In genomic region chr11:123584737-123585136, GRCh38 we compare ENCODE assay signal across 1 cellular context.
TF ChIP-seq lines count a peak whose summit lies in the region.

No MANE protein-coding gene starts in this region.

TF ChIP-seq in H1, 55 proteins besides CTCF, POLR2A, EP300 and RAD21:
- TF ChIP-seq CHD1 (IDR thresholded peaks at IDR 0.05; ENCODE audit: low read depth, low read length) (no peak), CHD2 (IDR thresholded peaks at IDR 0.05; ENCODE audit: low read length) (no peak), ZNF274 (IDR thresholded peaks at IDR 0.05; ENCODE audit: borderline replicate concordance, extremely low read depth, low read length) (no peak), TAF7 (optimal IDR thresholded peaks at IDR 0.05; ENCODE audit: borderline replicate concordance, low read depth, low read length) (no peak), RFX5 (IDR thresholded peaks at IDR 0.05; ENCODE audit: borderline replicate concordance, low read depth, low read length) (no peak), POLR2AphosphoS5 (IDR thresholded peaks at IDR 0.05; ENCODE audit: low read depth, low read length) (no peak), TAF1 (IDR thresholded peaks at IDR 0.05; ENCODE audit: low read depth, low read length) (no peak), SP2 (IDR thresholded peaks at IDR 0.05; ENCODE audit: low read length) (no peak), NANOG (IDR thresholded peaks at IDR 0.05; ENCODE audit: insufficient read depth, low read depth, low read length, poor library complexity, severe bottlenecking) (no peak), JUND (IDR thresholded peaks at IDR 0.05; ENCODE audit: low read length) (no peak), GTF2F1 (IDR thresholded peaks at IDR 0.05; ENCODE audit: borderline replicate concordance, low read depth, low read length) (no peak), E2F6 (IDR thresholded peaks at IDR 0.05) (no peak)
TF ChIP-seq in H1: peak in this region for 0.
